Comparison of ENCODE assay signal across 8 cellular contexts in the genomic region with DNA sequence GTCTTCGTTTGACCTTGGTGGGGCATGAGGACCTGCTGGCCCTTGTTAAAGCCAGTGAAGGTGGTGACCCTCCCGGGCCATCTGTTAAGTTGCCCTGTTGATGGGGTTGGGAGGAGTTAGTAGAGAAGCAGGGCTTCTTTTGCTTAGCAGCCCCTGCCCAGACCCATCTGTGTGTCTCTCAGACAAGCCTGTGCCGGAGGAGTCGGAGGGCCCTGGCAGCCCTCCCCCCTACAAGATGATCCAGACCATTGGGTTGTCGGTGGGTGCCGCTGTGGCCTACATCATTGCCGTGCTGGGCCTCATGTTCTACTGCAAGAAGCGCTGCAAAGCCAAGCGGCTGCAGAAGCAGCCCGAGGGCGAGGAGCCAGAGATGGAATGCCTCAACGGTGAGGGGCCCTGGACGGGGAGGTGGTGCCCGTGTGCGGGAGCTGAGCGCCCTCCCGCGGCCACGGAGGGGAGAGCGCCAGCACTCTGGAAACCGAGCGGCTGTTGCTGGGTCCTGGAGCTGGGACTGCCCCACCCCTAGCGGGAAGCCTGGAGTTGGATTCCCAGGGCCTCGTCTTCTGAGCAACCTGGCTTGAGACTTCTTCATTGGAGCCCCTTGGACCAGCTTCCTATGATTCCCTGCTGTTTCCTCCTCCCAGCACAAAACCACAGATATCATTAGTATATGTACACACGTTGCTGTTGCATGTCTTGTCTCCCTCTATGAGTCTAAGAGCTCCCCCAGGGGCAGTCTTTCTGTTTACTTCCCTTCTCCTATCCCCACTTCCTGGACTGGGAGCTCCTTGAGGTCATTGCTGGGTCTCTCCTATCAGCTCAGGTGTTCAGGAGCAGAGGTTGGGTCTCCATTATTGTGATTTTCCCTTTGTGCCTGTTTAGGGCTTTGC. TPM values are rescaled to one million over a fixed set of nuclear protein-coding genes. Genes with fewer than 3 reads are reported as not detected.
A peak's percentile ranks its signal among the peaks of the same experiment; 100 is the strongest.
DNase-seq lines count a peak whose midpoint lies in the region; ATAC-seq, FAIRE-seq and TF ChIP-seq lines count a peak whose summit lies in the region.

No MANE protein-coding gene starts in this region.

- no peaks in the 10 kb centered on the region for H3K9me3 Mint-ChIP-seq in CD4-positive, alpha-beta T cell
- H3K9me3 Mint-ChIP-seq in T-cell: no peaks in the 10 kb centered on the region

- POLR2A ChIA-PET in CD4-positive, alpha-beta T cell (lab: Charles Lee): interaction anchor here (0.5 to 1.6 kb wide), 9 partner anchors 28 to 966 kb away, joined by 3 to 7 read pairs (median 4); a partner anchor contains a TSS
- POLR2A ChIA-PET in T-cell (lab: Charles Lee): interaction anchor here (0.6 kb wide), 2 partner anchors 164 to 1189 kb away, joined by 3 to 4 read pairs; a partner anchor contains a TSS

- no peaks in the 10 kb centered on the region for H3K36me3 Mint-ChIP-seq in CD4-positive, alpha-beta T cell (ENCODE audit: low read depth)
- H3K36me3 Mint-ChIP-seq in T-cell: no peaks in the 10 kb centered on the region

- peak; percentile 50 to 75 (median 66) for DNase-seq in CD4-positive, alpha-beta T cell
- peak; percentile 63 for DNase-seq in NCI-H1105 (lab: John Stamatoyannopoulos, UW)
- DNase-seq in T-cell: peak; percentile 49 to 82 (median 70)
- DNase-seq in amniotic epithelial cell (ENCODE audit: low read depth): peak; percentile 87
- DNase-seq in left ventricle myocardium inferior: peak; percentile 87
- DNase-seq in pulmonary artery endothelial cell (ENCODE audit: low read depth, low spot score): peak; percentile 39
- DNase-seq in urothelium cell line (ENCODE audit: low spot score): peak; percentile 85

- H3K27ac Mint-ChIP-seq in CD4-positive, alpha-beta T cell: no peak overlapping the region
- H3K27ac Mint-ChIP-seq in T-cell: no peak overlapping the region

- peaks cover 26% of the 10 kb centered on the region for H3K4me1 ChIP-seq in left ventricle myocardium inferior

- intact Hi-C loops in CD4-positive, alpha-beta T cell (cut with DNase I, micrococcal nuclease): loop anchor here (1.0 to 5.0 kb wide), 7 partner anchors 73 to 486 kb away; no protein-coding TSS in a partner anchor
- intact Hi-C loops in left ventricle myocardium inferior (cut with micrococcal nuclease): loop anchor here (10.0 kb wide), 1 partner anchor 239 kb away; no protein-coding TSS in a partner anchor

- H3K36me3 ChIP-seq in left ventricle myocardium inferior: no peaks in the 10 kb centered on the region

- H3K4me3 ChIP-seq in left ventricle myocardium inferior: no peak overlapping the region

- TF ChIP-seq CTCF in CD4-positive, alpha-beta T cell (IDR thresholded peaks at IDR 0.05): peak; percentile 88
- peak; percentile 97 for TF ChIP-seq CTCF in left ventricle myocardium inferior (IDR thresholded peaks at IDR 0.05; ENCODE audit: borderline replicate concordance)

- no peak overlapping the region for H3K27ac ChIP-seq in CD4-positive, alpha-beta T cell (ENCODE audit: low read depth, low read length)
- H3K27ac ChIP-seq in left ventricle myocardium inferior (replicated peaks): peak overlapping the region; percentile 71

- no peak for FAIRE-seq in urothelium cell line (lab: Jason Lieb, UNC)

- CTCF ChIA-PET in CD4-positive, alpha-beta T cell (lab: Charles Lee): interaction anchor here (0.7 to 1.3 kb wide), 15 partner anchors 9 to 264 kb away, joined by 3 to 6 read pairs (median 3); a partner anchor contains a TSS
- CTCF ChIA-PET in T-cell (lab: Charles Lee): interaction anchor here (0.6 to 2.2 kb wide), 18 partner anchors 26 to 579 kb away, joined by 3 to 14 read pairs (median 3); a partner anchor contains a TSS

- no peaks in the 10 kb centered on the region for H3K9me3 ChIP-seq in CD4-positive, alpha-beta T cell (ENCODE audit: control insufficient read depth, low read length)
- H3K9me3 ChIP-seq in left ventricle myocardium inferior (replicated peaks): no peaks in the 10 kb centered on the region

- no peak overlapping the region for H3K4me3 Mint-ChIP-seq in CD4-positive, alpha-beta T cell
- peak overlapping the region in 1 of 3 donors; percentile 70 for H3K4me3 Mint-ChIP-seq in T-cell

- peaks cover 10% of the 10 kb centered on the region for H3K4me1 Mint-ChIP-seq in CD4-positive, alpha-beta T cell (ENCODE audit: low read depth)
- H3K4me1 Mint-ChIP-seq in T-cell: peaks cover 13 to 28% (median 15%) of the 10 kb centered on the region in 3 donors

- ATAC-seq in CD4-positive, alpha-beta T cell (ENCODE audit: poor library complexity): peak; percentile 99
- peak; percentile 83 for ATAC-seq in GM21737 (IDR thresholded peaks at IDR 0.05; ENCODE audit: unreplicated experiment)
- peak; percentile 78 to 97 (median 80) for ATAC-seq in T-cell (replicated peaks in 1 of 4)

- H3K27me3 Mint-ChIP-seq in CD4-positive, alpha-beta T cell: no peaks in the 10 kb centered on the region
- peaks cover 0 to 3% of the 10 kb centered on the region in 2 donors for H3K27me3 Mint-ChIP-seq in T-cell

- H3K27me3 ChIP-seq in CD4-positive, alpha-beta T cell (ENCODE audit: control insufficient read depth, insufficient read depth, low read length): no peaks in the 10 kb centered on the region
- H3K27me3 ChIP-seq in left ventricle myocardium inferior (ENCODE audit: low read depth): no peaks in the 10 kb centered on the region

RNA-seq across cellular contexts. Expression of a gene that starts 27.6 kb away (rescaled TPM):
- total RNA-seq in CD4-positive, alpha-beta T cell: 10 to 100 TPM; 22.8 to 23.7 TPM
- 10 to 100 TPM; 19.6 to 34.1 (median 33.7) TPM for total RNA-seq in T-cell
- 61.8 TPM for total RNA-seq in left ventricle myocardium inferior
- 20.4 and 24.3 TPM in 2 replicates for total RNA-seq in pulmonary artery endothelial cell

RNA-seq across cellular contexts. Expression of a gene that starts 38.5 kb away (rescaled TPM):
- 10 to 100 TPM; 75.5 to 79.2 TPM for total RNA-seq in CD4-positive, alpha-beta T cell
- total RNA-seq in T-cell (100 to 1,000 TPM in 1 of 5 donors, 10 to 100 TPM in 4; 92.5 to 107 (median 96.5) TPM), left ventricle myocardium inferior (14.7 TPM), pulmonary artery endothelial cell (20.3 and 25.7 TPM in 2 replicates)
